In the genomic region with DNA sequence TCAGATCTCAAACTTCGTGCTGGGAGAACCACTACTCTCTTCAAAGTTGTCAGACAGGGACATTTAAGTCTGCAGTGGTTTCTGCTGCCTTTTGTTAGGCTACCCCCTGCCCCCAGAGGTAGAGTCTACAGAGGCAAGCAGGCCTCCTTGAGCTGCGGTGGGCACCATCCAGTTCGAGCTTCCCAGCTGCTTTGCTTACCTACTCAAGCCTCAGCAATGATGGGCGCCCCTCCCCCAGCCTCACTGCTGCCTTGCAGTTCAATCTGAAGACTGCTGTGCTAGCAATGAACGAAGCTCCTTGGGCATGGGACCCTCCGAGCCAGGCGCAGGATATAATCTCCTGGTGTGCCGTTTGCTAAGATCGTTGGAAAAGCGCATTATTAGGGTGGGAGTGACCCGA, we compare ENCODE assay signal across 2 cellular contexts. TPM values are rescaled to one million over a fixed set of nuclear protein-coding genes. Genes with fewer than 3 reads are reported as not detected.
"Had no signal": no experiment of that assay in that cellular context is flagged by ENCODE, and none has a peak within 500 bp of the region (broad histone marks: within the 10 kb centered on the region; RNA-seq: fewer than 3 reads in every experiment).

No MANE protein-coding gene starts in this region.

RNA-seq across cellular contexts. Expression of a gene that starts 36.2 kb away (rescaled TPM):
- total RNA-seq: G401, GM12878 had no signal
- polyA plus RNA-seq: GM12878 had no signal
